ENCODE assay signal across 1 cellular context in the genomic region with DNA sequence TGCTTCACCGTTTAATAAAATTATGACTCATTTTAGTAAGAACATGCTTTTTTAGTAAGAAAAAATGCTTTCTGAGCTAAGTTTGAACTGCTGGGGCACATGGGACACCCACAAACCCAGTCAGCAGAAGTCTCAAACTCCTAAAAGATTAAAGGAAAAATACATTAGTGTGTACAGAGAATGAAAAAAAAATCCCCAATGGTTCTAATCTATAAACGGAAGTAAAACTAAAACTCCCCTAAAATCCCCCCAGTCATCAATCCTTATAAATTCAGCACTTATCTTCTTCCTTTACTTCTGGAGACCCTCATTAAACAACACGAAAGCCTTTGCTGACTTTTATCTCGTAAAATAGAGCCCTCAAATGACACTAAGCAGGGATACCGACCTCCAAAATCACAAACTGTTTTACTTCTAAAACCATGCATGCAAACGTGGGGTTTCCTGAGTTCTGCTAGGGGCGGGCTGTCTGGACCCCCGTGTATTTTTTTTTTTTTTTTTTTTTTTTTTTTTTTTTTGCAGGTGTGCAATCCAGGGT.
A peak's percentile ranks its signal among the peaks of the same experiment; 100 is the strongest.
TF ChIP-seq lines count a peak whose summit lies in the region.

No MANE protein-coding gene starts in this region.

TF ChIP-seq in HepG2, 621 proteins besides CTCF, POLR2A, EP300 and RAD21 (continued from another document):
- 0 out of 2 replicates have a peak, but pooled peaks have one; percentile 40 for TF ChIP-seq CBX2 (IDR thresholded peaks at IDR 0.05; ENCODE audit: low read depth, low read length)
- no peak for TF ChIP-seq CBX2 (CRISPR knock-in tag; IDR thresholded peaks at IDR 0.05; ENCODE audit: low read depth)
